ENCODE assay signal across 24 cellular contexts in genomic region chr11:86228269-86228966, GRCh38. TPM values are rescaled to one million over a fixed set of nuclear protein-coding genes. Genes with fewer than 3 reads are reported as not detected.
A peak's percentile ranks its signal among the peaks of the same experiment; 100 is the strongest.
DNase-seq lines count a peak whose midpoint lies in the region; ATAC-seq and TF ChIP-seq lines count a peak whose summit lies in the region.
"Had no signal": no experiment of that assay in that cellular context is flagged by ENCODE, and none has a peak within 500 bp of the region (broad histone marks: within the 10 kb centered on the region; RNA-seq: fewer than 3 reads in every experiment).

No MANE protein-coding gene starts in this region.

- in situ Hi-C loops in GM13977 (cut with MboI; ENCODE audit: low pct_unique_long_range_greater_than_20kb, low sequenced_read_pairs, unreplicated experiment), result no loop called here

- no TSS peak for BruUV-seq in HCT116 (replicated peaks; lab: Mats Ljungman, UMichigan)

- H3K36me3 Mint-ChIP-seq in activated naive CD4-positive, alpha-beta T cell treated with anti-CD3 and anti-CD28 coated beads, Interleukin-2, amount 50 U/mL, for 72 hours, result peaks cover 10 to 30% of the 10 kb centered on the region in 2 donors
- H3K36me3 Mint-ChIP-seq in activated T-helper 17 cell treated with anti-CD3 and anti-CD28 coated beads, Interleukin-2, amount 50 U/mL, for 72 hours (ENCODE audit: low read depth), result no peaks in the 10 kb centered on the region
- no peaks in the 10 kb centered on the region for H3K36me3 Mint-ChIP-seq in HFFc6 (ENCODE audit: low read depth)
- H3K36me3 Mint-ChIP-seq: mesothelial cell of epicardium had no signal

- peak overlapping the region; percentile 77 to 96 for H3K27ac Mint-ChIP-seq in activated naive CD4-positive, alpha-beta T cell treated with anti-CD3 and anti-CD28 coated beads, Interleukin-2, amount 50 U/mL, for 72 hours
- peak overlapping the region; percentile 93 for H3K27ac Mint-ChIP-seq in activated T-helper 17 cell treated with anti-CD3 and anti-CD28 coated beads, Interleukin-2, amount 50 U/mL, for 72 hours
- H3K27ac Mint-ChIP-seq in HFFc6, result no peak overlapping the region
- H3K27ac Mint-ChIP-seq: activated B cell treated with CpG ODN at 0.5 μM for 24 hours; activated CD8-positive, alpha-beta memory T cell treated with anti-CD3 and anti-CD28 coated beads, Interleukin-2, amount 10 ng/mL, durations not matched to agents 7 days and 5 days; CD4-positive, alpha-beta T cell; mesothelial cell of epicardium; nephron progenitor cell; T-helper 2 cell treated with Interferon-gamma antibody and Interleukin-4, amounts not matched to agents 5 μg/mL and 100 μg/mL, for 36 hours had no signal

- H3K36me3 ChIP-seq in HCT116 (ENCODE audit: control insufficient read depth in 1 of 2, insufficient read depth in 2 of 2, low read length in 2 of 2), result no peaks in the 10 kb centered on the region
- H3K36me3 ChIP-seq: heart right ventricle, Peyer's patch, right lobe of liver had no signal

- H3K4me1 ChIP-seq in HCT116 (ENCODE audit: control insufficient read depth in 1 of 2, insufficient read depth in 2 of 2, low read length in 2 of 2), result peaks cover 5 to 26% of the 10 kb centered on the region in 2 experiments
- H3K4me1 ChIP-seq: parathyroid adenoma, Peyer's patch had no signal

- no peaks in the 10 kb centered on the region for H3K27me3 Mint-ChIP-seq in activated T-helper 17 cell treated with anti-CD3 and anti-CD28 coated beads, Interleukin-2, amount 50 U/mL, for 72 hours
- peaks cover 3% of the 10 kb centered on the region; the same call in 1 of the 2 replicates for H3K27me3 Mint-ChIP-seq in HFFc6 (ENCODE audit: insufficient read depth)
- H3K27me3 Mint-ChIP-seq: activated B cell treated with CpG ODN at 0.5 μM for 24 hours; activated CD8-positive, alpha-beta memory T cell treated with anti-CD3 and anti-CD28 coated beads, Interleukin-2, amount 10 ng/mL, durations not matched to agents 7 days and 5 days; CD4-positive, alpha-beta T cell had no signal

- no peak overlapping the region for H3K4me3 ChIP-seq in HCT116 (replicated peaks in 1 of 2; ENCODE audit: low read depth in 1 of 2, low read length in 2 of 2)
- H3K4me3 ChIP-seq: heart right ventricle, Peyer's patch, right lobe of liver, SK-N-MC had no signal

- peaks cover 0 to 24% of the 10 kb centered on the region in 2 donors for H3K9me3 Mint-ChIP-seq in activated naive CD4-positive, alpha-beta T cell treated with anti-CD3 and anti-CD28 coated beads, Interleukin-2, amount 50 U/mL, for 72 hours
- peaks cover 9% of the 10 kb centered on the region for H3K9me3 Mint-ChIP-seq in activated T-helper 17 cell treated with anti-CD3 and anti-CD28 coated beads, Interleukin-2, amount 50 U/mL, for 72 hours
- H3K9me3 Mint-ChIP-seq in HFFc6, result no peaks in the 10 kb centered on the region
- H3K9me3 Mint-ChIP-seq: CD4-positive, alpha-beta T cell had no signal

- H3K27ac ChIP-seq in HCT116 (ENCODE audit: low read depth, low read length), result no peak overlapping the region
- H3K27ac ChIP-seq: epithelial cell of prostate, heart right ventricle, parathyroid adenoma, Peyer's patch, right lobe of liver, SK-N-MC had no signal

- peaks cover 35% of the 10 kb centered on the region for H3K4me1 Mint-ChIP-seq in activated T-helper 17 cell treated with anti-CD3 and anti-CD28 coated beads, Interleukin-2, amount 50 U/mL, for 72 hours
- peaks cover 24% of the 10 kb centered on the region for H3K4me1 Mint-ChIP-seq in HFFc6 (ENCODE audit: low read depth)
- H3K4me1 Mint-ChIP-seq: mesothelial cell of epicardium, nephron progenitor cell had no signal

- DNase-seq in activated naive CD4-positive, alpha-beta T cell treated with anti-CD3 and anti-CD28 coated beads, Interleukin-2, amount 50 U/mL, for 72 hours (ENCODE audit: low spot score in 2 of 2), result no peak
- no peak for DNase-seq in activated naive CD4-positive, alpha-beta T cell treated with Interleukin-2 at 50 U/mL for 16 hours
- DNase-seq in HCT116 (ENCODE audit: low read depth, low spot score) (no peak), HFFc6 (no peak), GM13977 (ENCODE audit: low spot score) (no peak)
- DNase-seq: activated B cell treated with CpG ODN at 0.5 μM for 24 hours; activated CD8-positive, alpha-beta memory T cell treated with anti-CD3 and anti-CD28 coated beads, Interleukin-2, amount 10 ng/mL, durations not matched to agents 7 days and 5 days; CD4-positive, alpha-beta T cell; cerebellar nuclear complex; HCEC 1CT; heart right ventricle; NCI-H1092; NCI-H2029 treated with DMSO at 0.1 percent for 48 hours; nephron progenitor cell; Peyer's patch; right lobe of liver had no signal

- H3K9ac ChIP-seq in HCT116 (ENCODE audit: low read length), result no peak overlapping the region
- H3K9ac ChIP-seq: parathyroid adenoma had no signal

- TF ChIP-seq POLR2A in HCT116 (IDR thresholded peaks at IDR 0.05; ENCODE audit: borderline replicate concordance, extremely low read depth, insufficient read depth, insufficient read length), result no peak

- H3K9me3 ChIP-seq in HCT116 (ENCODE audit: control insufficient read depth in 1 of 2, insufficient read depth in 1 of 2, low read depth in 1 of 2, low read length in 2 of 2), result no peaks in the 10 kb centered on the region
- H3K9me3 ChIP-seq: Peyer's patch, right lobe of liver had no signal

- H2AFZ ChIP-seq in HCT116 (ENCODE audit: low read depth, low read length, poor library complexity, severe bottlenecking), result peak overlapping the region; percentile 48
- H2AFZ ChIP-seq: parathyroid adenoma had no signal

- H3K4me3 Mint-ChIP-seq in activated T-helper 17 cell treated with anti-CD3 and anti-CD28 coated beads, Interleukin-2, amount 50 U/mL, for 72 hours, result peak overlapping the region; percentile 66
- no peak overlapping the region for H3K4me3 Mint-ChIP-seq in HFFc6
- H3K4me3 Mint-ChIP-seq: activated B cell treated with CpG ODN at 0.5 μM for 24 hours; activated CD8-positive, alpha-beta memory T cell treated with anti-CD3 and anti-CD28 coated beads, Interleukin-2, amount 10 ng/mL, durations not matched to agents 7 days and 5 days; CD4-positive, alpha-beta T cell; mesothelial cell of epicardium; nephron progenitor cell; T-helper 2 cell treated with Interferon-gamma antibody and Interleukin-4, amounts not matched to agents 5 μg/mL and 100 μg/mL, for 36 hours had no signal

- peak; percentile 81 to 89 for ATAC-seq in activated naive CD4-positive, alpha-beta T cell treated with anti-CD3 and anti-CD28 coated beads, Interleukin-2, amount 50 U/mL, for 72 hours
- ATAC-seq in HCT116 (no peak), GM18868 (IDR thresholded peaks at IDR 0.05; ENCODE audit: unreplicated experiment) (no peak)
- ATAC-seq in activated T-helper 17 cell treated with anti-CD3 and anti-CD28 coated beads, Interleukin-2, amount 50 U/mL, for 72 hours (replicated peaks), result peak; percentile 91
- ATAC-seq: activated CD8-positive, alpha-beta memory T cell treated with anti-CD3 and anti-CD28 coated beads, Interleukin-2, amount 10 ng/mL, durations not matched to agents 7 days and 5 days; heart right ventricle; left lobe of liver; right lobe of liver had no signal

- no peaks in the 10 kb centered on the region for H4K20me1 ChIP-seq in HCT116 (ENCODE audit: insufficient read depth)

- POLR2A ChIA-PET in HCT116 (lab: Charles Lee), result no interaction called here

- intact Hi-C loops in HCT116 (cut with micrococcal nuclease), result no loop called here

- CTCF ChIA-PET in HCT116 (lab: Charles Lee), result interaction anchor here (1.2 kb wide), 1 partner anchor 35 kb away, joined by 3 read pairs; no protein-coding TSS in a partner anchor

- H3K9me2 ChIP-seq in HCT116 (ENCODE audit: insufficient read depth), result no peaks in the 10 kb centered on the region

- RAD21 ChIA-PET in HCT116 (lab: Charles Lee; ENCODE audit: low non-redundant PET in 1 of 2, low total read pairs in 2 of 2, uncharacterized antibody in 2 of 2, unreplicated experiment in 2 of 2), result no interaction called here

- H3K79me2 ChIP-seq in HCT116 (ENCODE audit: insufficient read depth, low read length), result no peaks in the 10 kb centered on the region
- H3K79me2 ChIP-seq: parathyroid adenoma had no signal

- TF ChIP-seq RAD21 in HCT116 (IDR thresholded peaks at IDR 0.05; ENCODE audit: low read depth), result no peak

- H3K4me2 ChIP-seq in HCT116 (ENCODE audit: low read length), result peak overlapping the region; percentile 24; the same call in 1 of the 2 replicates

- TF ChIP-seq CTCF in HCT116 (IDR thresholded peaks at IDR 0.05 in 2 of 3, conservative IDR thresholded peaks at IDR 0.05 in 1 of 3; ENCODE audit: borderline replicate concordance in 1 of 3, insufficient read depth in 1 of 3, low read depth in 2 of 3, low read length in 2 of 3), result no peak
- no peak for TF ChIP-seq CTCF in HFFc6 (IDR thresholded peaks at IDR 0.05)
- TF ChIP-seq CTCF in GM13977 (IDR thresholded peaks at IDR 0.05; ENCODE audit: extremely low read depth, insufficient read depth, missing control alignments), result no peak

- no peaks in the 10 kb centered on the region for H3K27me3 ChIP-seq in HCT116 (ENCODE audit: insufficient read depth, low read length)
- H3K27me3 ChIP-seq: heart right ventricle, Peyer's patch, right lobe of liver had no signal

TF ChIP-seq in HCT116, 20 proteins besides CTCF, POLR2A, EP300 and RAD21 (continues in another document):
- no peak for TF ChIP-seq TCF7L2 (IDR thresholded peaks at IDR 0.05; ENCODE audit: borderline replicate concordance, extremely low read depth, insufficient read depth, insufficient read length)
- no peak for TF ChIP-seq YY1 (IDR thresholded peaks at IDR 0.05; ENCODE audit: extremely low read depth, insufficient replicate concordance, low read depth, low read length)
- no peak for TF ChIP-seq ELF1 (IDR thresholded peaks at IDR 0.05; ENCODE audit: borderline replicate concordance, low read depth)
- TF ChIP-seq CBX3 (IDR thresholded peaks at IDR 0.05; ENCODE audit: low read depth), result no peak
- no peak for TF ChIP-seq CEBPB (IDR thresholded peaks at IDR 0.05; ENCODE audit: low read depth)
- no peak for TF ChIP-seq EZH2 (IDR thresholded peaks at IDR 0.05)
- TF ChIP-seq SP1 (IDR thresholded peaks at IDR 0.05; ENCODE audit: low read depth), result no peak
- TF ChIP-seq POLR2AphosphoS5 (IDR thresholded peaks at IDR 0.05; ENCODE audit: low read depth, low read length), result no peak
- TF ChIP-seq FOSL1 (IDR thresholded peaks at IDR 0.05; ENCODE audit: low read depth), result no peak
- TF ChIP-seq, protein P1, sequence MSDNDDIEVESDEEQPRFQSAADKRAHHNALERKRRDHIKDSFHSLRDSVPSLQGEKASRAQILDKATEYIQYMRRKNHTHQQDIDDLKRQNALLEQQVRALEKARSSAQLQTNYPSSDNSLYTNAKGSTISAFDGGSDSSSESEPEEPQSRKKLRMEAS (IDR thresholded peaks at IDR 0.05), result no peak
- TF ChIP-seq SIN3A (IDR thresholded peaks at IDR 0.05; ENCODE audit: low read depth), result no peak
- TF ChIP-seq SRF (IDR thresholded peaks at IDR 0.05; ENCODE audit: low read depth), result no peak
- no peak for TF ChIP-seq ZFX (IDR thresholded peaks at IDR 0.05)

RNA-seq across cellular contexts. Expression of gene EED, which starts 16.1 kb away (rescaled TPM):
- 100 to 1,000 TPM in 1 of 2 donors, 10 to 100 TPM in 1; 55.1 to 104 TPM for total RNA-seq in activated naive CD4-positive, alpha-beta T cell treated with anti-CD3 and anti-CD28 coated beads, Interleukin-2, amount 50 U/mL, for 72 hours
- 25.2 TPM for total RNA-seq in HCT116 (2021; ENCODE audit: unreplicated experiment)
- polyA plus RNA-seq in HCT116 (2012), result 18.8 and 19.2 TPM in 2 replicates
- 10 to 100 TPM; 78.2 to 89.2 TPM for total RNA-seq in activated T-helper 17 cell treated with anti-CD3 and anti-CD28 coated beads, Interleukin-2, amount 50 U/mL, for 72 hours
- total RNA-seq in HFFc6 (2021; fragmentation: NEBNext Ultra II Directional; extraction: Animal tissue kit (Norgen Biotek cat#: 25700)), result 10 to 100 TPM; 14.6 to 19.8 (median 17.1) TPM

Comparison
In these comparisons a context has a peak if more than half of its experiments do, and no peak if none do; other contexts are left out.
1. ATAC-seq: peak in activated naive CD4-positive, alpha-beta T cell treated with anti-CD3 and anti-CD28 coated beads, Interleukin-2, amount 50 U/mL, for 72 hours (2 of 2) and activated T-helper 17 cell treated with anti-CD3 and anti-CD28 coated beads, Interleukin-2, amount 50 U/mL, for 72 hours (single experiment); none in HCT116 (single experiment) and GM18868 (single experiment).